8 cellular contexts compared by ENCODE assay signal in genomic region chr12:50086148-50086547, GRCh38. TPM values are rescaled to one million over a fixed set of nuclear protein-coding genes. Genes with fewer than 3 reads are reported as not detected.
DNase-seq lines count a peak whose midpoint lies in the region; ATAC-seq and TF ChIP-seq lines count a peak whose summit lies in the region.

No MANE protein-coding gene starts in this region.

- H3K9me3 ChIP-seq in suprapubic skin, result no peaks in the 10 kb centered on the region

- H3K9me3 Mint-ChIP-seq in T-helper 2 cell treated with Interferon-gamma antibody and Interleukin-4, amounts not matched to agents 5 μg/mL and 100 μg/mL, for 36 hours, result no peaks in the 10 kb centered on the region
- no peaks in the 10 kb centered on the region for H3K9me3 Mint-ChIP-seq in activated naive CD4-positive, alpha-beta T cell treated with anti-CD3 and anti-CD28 coated beads, Interleukin-2, amount 50 U/mL, for 72 hours
- no peaks in the 10 kb centered on the region for H3K9me3 Mint-ChIP-seq in immature natural killer cell

- peak overlapping the region; percentile 93 for H3K4me3 Mint-ChIP-seq in T-helper 2 cell treated with Interferon-gamma antibody and Interleukin-4, amounts not matched to agents 5 μg/mL and 100 μg/mL, for 36 hours
- peak overlapping the region; percentile 84 to 98 (median 89) for H3K4me3 Mint-ChIP-seq in immature natural killer cell

- H3K36me3 Mint-ChIP-seq in T-helper 2 cell treated with Interferon-gamma antibody and Interleukin-4, amounts not matched to agents 5 μg/mL and 100 μg/mL, for 36 hours (ENCODE audit: low read depth), result peaks cover 34% of the 10 kb centered on the region
- no peaks in the 10 kb centered on the region for H3K36me3 Mint-ChIP-seq in activated naive CD4-positive, alpha-beta T cell treated with anti-CD3 and anti-CD28 coated beads, Interleukin-2, amount 50 U/mL, for 72 hours
- H3K36me3 Mint-ChIP-seq in immature natural killer cell, result peaks cover 4 to 12% (median 6%) of the 10 kb centered on the region in 3 donors

- TF ChIP-seq POLR2A in suprapubic skin (IDR thresholded peaks at IDR 0.05), result no peak

- peaks cover 34% of the 10 kb centered on the region for H3K36me3 ChIP-seq in suprapubic skin

- H3K27me3 Mint-ChIP-seq in T-helper 2 cell treated with Interferon-gamma antibody and Interleukin-4, amounts not matched to agents 5 μg/mL and 100 μg/mL, for 36 hours (ENCODE audit: low read depth), result no peaks in the 10 kb centered on the region
- H3K27me3 Mint-ChIP-seq in immature natural killer cell (ENCODE audit: low read depth in 3 of 3), result peaks cover 0 to 5% (median 0%) of the 10 kb centered on the region in 3 donors

- no peaks in the 10 kb centered on the region for H3K27me3 ChIP-seq in suprapubic skin

- no peak for TF ChIP-seq CTCF in suprapubic skin (IDR thresholded peaks at IDR 0.05)

- WGBS in suprapubic skin, result 74% methylated on average over 5 of the region's 5 CpGs

- ATAC-seq in activated naive CD4-positive, alpha-beta T cell treated with anti-CD3 and anti-CD28 coated beads, Interleukin-2, amount 50 U/mL, for 72 hours, result no peak
- ATAC-seq in HG02610 (IDR thresholded peaks at IDR 0.05; ENCODE audit: unreplicated experiment), result no peak

- H3K4me1 ChIP-seq in suprapubic skin, result peaks cover 23% of the 10 kb centered on the region

- H3K27ac ChIP-seq in suprapubic skin, result peak overlapping the region; percentile 97

- H3K4me3 ChIP-seq in suprapubic skin, result peak overlapping the region; percentile 82

- no peak for TF ChIP-seq EP300 in suprapubic skin (IDR thresholded peaks at IDR 0.05)

- DNase-seq in T-helper 2 cell treated with Interferon-gamma antibody and Interleukin-4, amounts not matched to agents 5 μg/mL and 100 μg/mL, for 36 hours (ENCODE audit: low spot score), result no peak
- DNase-seq in T-helper 2 cell (no peak), immature natural killer cell (no peak), suprapubic skin (ENCODE audit: low spot score in 2 of 2) (no peak), SKM-1 (lab: John Stamatoyannopoulos, UW; ENCODE audit: unreplicated experiment) (no peak)
- no peak for DNase-seq in activated naive CD4-positive, alpha-beta T cell treated with anti-CD3 and anti-CD28 coated beads, Interleukin-2, amount 50 U/mL, for 72 hours (ENCODE audit: low spot score in 2 of 2)
- no peak for DNase-seq in activated effector memory CD4-positive, alpha-beta T cell treated with anti-CD3 and anti-CD28 coated beads, Interleukin-2, amount 50 U/mL, for 16 hours

- H3K27ac Mint-ChIP-seq in T-helper 2 cell treated with Interferon-gamma antibody and Interleukin-4, amounts not matched to agents 5 μg/mL and 100 μg/mL, for 36 hours, result peak overlapping the region; percentile 89
- peak overlapping the region; percentile 2 to 94 for H3K27ac Mint-ChIP-seq in activated naive CD4-positive, alpha-beta T cell treated with anti-CD3 and anti-CD28 coated beads, Interleukin-2, amount 50 U/mL, for 72 hours
- H3K27ac Mint-ChIP-seq in immature natural killer cell, result peak overlapping the region; percentile 86 to 98 (median 93)

- H3K4me1 Mint-ChIP-seq in T-helper 2 cell treated with Interferon-gamma antibody and Interleukin-4, amounts not matched to agents 5 μg/mL and 100 μg/mL, for 36 hours (ENCODE audit: low read depth), result peaks cover 30% of the 10 kb centered on the region
- H3K4me1 Mint-ChIP-seq in immature natural killer cell, result peaks cover 25 to 50% of the 10 kb centered on the region in 2 donors

RNA-seq across cellular contexts. Expression of gene SMARCD1, which starts 1.0 kb away (rescaled TPM):
- 10 to 100 TPM; 33.8 to 51.2 TPM for total RNA-seq in activated naive CD4-positive, alpha-beta T cell treated with anti-CD3 and anti-CD28 coated beads, Interleukin-2, amount 50 U/mL, for 72 hours
- polyA plus RNA-seq in immature natural killer cell, result 10 to 100 TPM; 14.2 to 22.4 (median 15.5) TPM
- total RNA-seq in suprapubic skin, result 10 to 100 TPM; 62.8 to 86.5 (median 69.7) TPM

RNA-seq across cellular contexts. Expression of gene GPD1, which starts 17.7 kb away (rescaled TPM):
- under 1 TPM; 0.35 to 0.46 TPM for total RNA-seq in activated naive CD4-positive, alpha-beta T cell treated with anti-CD3 and anti-CD28 coated beads, Interleukin-2, amount 50 U/mL, for 72 hours
- under 1 TPM in 1 of 3 donors, not detected in 2; 0.07 TPM for polyA plus RNA-seq in immature natural killer cell
- total RNA-seq in suprapubic skin, result 10 to 100 TPM; 49.5 to 74.5 (median 61.8) TPM

RNA-seq across cellular contexts. Expression of gene COX14, which starts 25.9 kb away (rescaled TPM):
- total RNA-seq in activated naive CD4-positive, alpha-beta T cell treated with anti-CD3 and anti-CD28 coated beads, Interleukin-2, amount 50 U/mL, for 72 hours, result 10 to 100 TPM; 46.0 to 48.5 TPM
- polyA plus RNA-seq in immature natural killer cell, result 100 to 1,000 TPM; 191 to 270 (median 256) TPM
- 10 to 100 TPM; 29.4 to 45.5 (median 34.6) TPM for total RNA-seq in suprapubic skin

RNA-seq across cellular contexts. Expression of gene ASIC1, which starts 28.8 kb away (rescaled TPM):
- 10 to 100 TPM in 1 of 2 donors, 1 to 10 TPM in 1; 2.8 to 11.7 TPM for total RNA-seq in activated naive CD4-positive, alpha-beta T cell treated with anti-CD3 and anti-CD28 coated beads, Interleukin-2, amount 50 U/mL, for 72 hours
- polyA plus RNA-seq in immature natural killer cell, result not detected
- total RNA-seq in suprapubic skin, result 1 to 10 TPM in 3 of 4 donors, under 1 TPM in 1; 0.59 to 2.2 (median 1.5) TPM

Comparison
In these comparisons a context has a peak if more than half of its experiments do, and no peak if none do; other contexts are left out.
1. RNA of gene GPD1, which starts 17.7 kb away (total RNA-seq): 49.5 to 74.5 TPM in suprapubic skin; 0.35 to 0.46 TPM in activated naive CD4-positive, alpha-beta T cell treated with anti-CD3 and anti-CD28 coated beads, Interleukin-2, amount 50 U/mL, for 72 hours; every median in the first group is over 10 times any median in the second.
2. Peak in every context shown above with its lines, with median percentiles within 50 percentile points of each other: H3K27ac Mint-ChIP-seq.